18 cellular contexts compared by ENCODE assay signal in genomic region chr1:28281608-28282425, GRCh38. TPM values are rescaled to one million over a fixed set of nuclear protein-coding genes. Genes with fewer than 3 reads are reported as not detected.
DNase-seq lines count a peak whose midpoint lies in the region; ATAC-seq and TF ChIP-seq lines count a peak whose summit lies in the region.
"Had no signal": no experiment of that assay in that cellular context is flagged by ENCODE, and none has a peak within 500 bp of the region (broad histone marks: within the 10 kb centered on the region; RNA-seq: fewer than 3 reads in every experiment).

No MANE protein-coding gene starts in this region.

- peaks cover 6% of the 10 kb centered on the region for H3K27me3 Mint-ChIP-seq in GM23338 (ENCODE audit: insufficient read depth, low read depth, poor library complexity)
- H3K27me3 Mint-ChIP-seq: activated naive CD8-positive, alpha-beta T cell treated with anti-CD3 and anti-CD28 coated beads for 36 hours had no signal

- H4K20me1 ChIP-seq in GM23338 (replicated peaks; ENCODE audit: insufficient read depth) = 0 out of 2 replicates have a peak, but pooled peaks cover 6% of the 10 kb centered on the region
- no peaks in the 10 kb centered on the region for H4K20me1 ChIP-seq in mammary epithelial cell (ENCODE audit: insufficient read depth, low read length)

- no peaks in the 10 kb centered on the region for H3K27me3 ChIP-seq in GM23338 (ENCODE audit: insufficient read depth)
- no peaks in the 10 kb centered on the region for H3K27me3 ChIP-seq in mammary epithelial cell (ENCODE audit: insufficient read depth, low read length)
- H3K27me3 ChIP-seq in mucosa of rectum (ENCODE audit: control insufficient read depth in 2 of 2, insufficient read depth in 2 of 2, low read length in 2 of 2) = no peaks in the 10 kb centered on the region
- no peaks in the 10 kb centered on the region for H3K27me3 ChIP-seq in MG63
- H3K27me3 ChIP-seq: testis had no signal

- H3K27ac ChIP-seq in GM23338 (ENCODE audit: low read depth) = no peak overlapping the region
- no peak overlapping the region for H3K27ac ChIP-seq in mammary epithelial cell (ENCODE audit: insufficient read depth, low read depth, low read length)
- peak overlapping the region; percentile 53 to 60 for H3K27ac ChIP-seq in mucosa of rectum (ENCODE audit: low read depth in 2 of 2, low read length in 2 of 2)
- H3K27ac ChIP-seq: SK-N-MC, testis had no signal

- no peaks in the 10 kb centered on the region for H3F3A ChIP-seq in GM23338 (replicated peaks; ENCODE audit: low read depth)

- H2AFZ ChIP-seq in GM23338 (no peak overlapping the region), mammary epithelial cell (ENCODE audit: low read depth, low read length) (no peak overlapping the region)

- H3K4me3 ChIP-seq in GM23338 (no peak overlapping the region), mammary epithelial cell (replicated peaks in 1 of 3; ENCODE audit: insufficient read depth in 1 of 3, low read depth in 2 of 3, low read length in 3 of 3) (no peak overlapping the region), mucosa of rectum (ENCODE audit: low read length in 2 of 2) (no peak overlapping the region), MG63 (no peak overlapping the region)
- H3K4me3 ChIP-seq: SK-N-MC, testis had no signal

- DNase-seq in GM23338 (ENCODE audit: low spot score) (no peak), mammary epithelial cell (no peak), MG63 (no peak), cardiac septum (ENCODE audit: low spot score) (no peak)
- DNase-seq: activated CD4-positive, CD25-positive, alpha-beta regulatory T cell; activated CD8-positive, alpha-beta memory T cell treated with anti-CD3 and anti-CD28 coated beads for 24 hours; activated naive CD8-positive, alpha-beta T cell treated with anti-CD3 and anti-CD28 coated beads for 36 hours; head of caudate nucleus; KBM-7; NCI-H2029; NCI-H345; stimulated activated CD4-positive, alpha-beta T cell treated with anti-CD3 and anti-CD28 coated beads, Interleukin-15, amount 100 ng/mL, for 24 hours; T-helper 9 cell; testis had no signal

- no peaks in the 10 kb centered on the region; the same call in 1 of the 2 replicates for H3K4me1 ChIP-seq in GM23338 (ENCODE audit: insufficient read depth)
- peaks cover under 1% of the 10 kb centered on the region for H3K4me1 ChIP-seq in mammary epithelial cell (ENCODE audit: insufficient read depth, low read length)
- peaks cover 23 to 25% of the 10 kb centered on the region in 2 donors for H3K4me1 ChIP-seq in mucosa of rectum (ENCODE audit: control insufficient read depth in 2 of 2, insufficient read depth in 2 of 2, low read length in 2 of 2)
- H3K4me1 ChIP-seq: testis had no signal

- peaks cover 64% of the 10 kb centered on the region for H3K36me3 Mint-ChIP-seq in GM23338 (ENCODE audit: low read depth)

- 0 out of 4 replicates have a peak, but pooled peaks of 1 of the 2 experiments have one; percentile 1 for TF ChIP-seq CTCF in GM23338 (conservative IDR thresholded peaks at IDR 0.05; ENCODE audit: low read depth in 2 of 2)
- TF ChIP-seq CTCF in mammary epithelial cell (conservative IDR thresholded peaks at IDR 0.05 in 1 of 2, IDR thresholded peaks at IDR 0.05 in 1 of 2; ENCODE audit: extremely low read depth in 1 of 2, insufficient read depth in 1 of 2, low read depth in 1 of 2, low read length in 2 of 2) = no peak

- H3K9me2 ChIP-seq in GM23338 (ENCODE audit: insufficient read depth) = no peaks in the 10 kb centered on the region

- H3K36me3 ChIP-seq in GM23338 (ENCODE audit: insufficient read depth) (peaks cover 40% of the 10 kb centered on the region), mammary epithelial cell (ENCODE audit: insufficient read depth, low read length) (peaks cover 33% of the 10 kb centered on the region), mucosa of rectum (ENCODE audit: control insufficient read depth in 2 of 2, insufficient read depth in 2 of 2, low read length in 2 of 2) (peaks cover 29 to 39% of the 10 kb centered on the region in 2 donors), MG63 (peaks cover 56% of the 10 kb centered on the region)

- dilution Hi-C loops in mammary epithelial cell (cut with HindIII; ENCODE audit: low sequenced_read_pairs) = no loop called here

- intact Hi-C loops in mammary epithelial cell (cut with micrococcal nuclease) (no loop called here), cardiac septum (cut with DNase I) (no loop called here)

- H3K79me2 ChIP-seq in GM23338 (replicated peaks; ENCODE audit: insufficient read depth) (no peaks in the 10 kb centered on the region), mammary epithelial cell (ENCODE audit: insufficient read depth, low read length) (no peaks in the 10 kb centered on the region)

- in situ Hi-C loops in mammary epithelial cell (cut with MboI; ENCODE audit: low sequenced_read_pairs in 2 of 2) = no loop called here

- peak overlapping the region; percentile 56; the same call in 1 of the 2 replicates for H3K27ac Mint-ChIP-seq in GM23338
- H3K27ac Mint-ChIP-seq: activated naive CD8-positive, alpha-beta T cell treated with anti-CD3 and anti-CD28 coated beads for 36 hours; CD8-positive, alpha-beta T cell had no signal

- H3K4me1 Mint-ChIP-seq in GM23338 = no peaks in the 10 kb centered on the region
- H3K4me1 Mint-ChIP-seq: activated naive CD8-positive, alpha-beta T cell treated with anti-CD3 and anti-CD28 coated beads for 36 hours had no signal

- H3K9ac ChIP-seq in mammary epithelial cell (ENCODE audit: insufficient read depth, low read length) = no peak overlapping the region
- no peak overlapping the region for H3K9ac ChIP-seq in mucosa of rectum (ENCODE audit: low read depth in 1 of 2, low read length in 2 of 2)

- H3K4me3 Mint-ChIP-seq in GM23338 = no peak overlapping the region
- H3K4me3 Mint-ChIP-seq: activated naive CD8-positive, alpha-beta T cell treated with anti-CD3 and anti-CD28 coated beads for 36 hours; CD8-positive, alpha-beta T cell had no signal

- no peaks in the 10 kb centered on the region for H3K9me3 Mint-ChIP-seq in GM23338
- H3K9me3 Mint-ChIP-seq: activated naive CD8-positive, alpha-beta T cell treated with anti-CD3 and anti-CD28 coated beads for 36 hours; CD8-positive, alpha-beta T cell had no signal

- 96% methylated on average over 12 of the region's 14 CpGs for WGBS in mammary epithelial cell (ENCODE audit: low coverage, missing lambda C conversion rate)

- TSS peak; percentile 21 for BruUV-seq in mammary epithelial cell (replicated peaks; lab: Mats Ljungman, UMichigan)

- no peak for ATAC-seq in GM23338
- ATAC-seq in HG02678 (IDR thresholded peaks at IDR 0.05; ENCODE audit: unreplicated experiment) = no peak
- ATAC-seq: CD8-positive, alpha-beta T cell had no signal

- no peak overlapping the region for H3K4me2 ChIP-seq in GM23338
- H3K4me2 ChIP-seq in mammary epithelial cell (ENCODE audit: insufficient read depth, low read depth, low read length) = no peak overlapping the region

- H3K9me3 ChIP-seq in mammary epithelial cell (replicated peaks; ENCODE audit: insufficient read depth, low read length) (no peaks in the 10 kb centered on the region), mucosa of rectum (ENCODE audit: control insufficient read depth in 2 of 2, low read length in 2 of 2) (no peaks in the 10 kb centered on the region), MG63 (no peaks in the 10 kb centered on the region)
- H3K9me3 ChIP-seq: testis had no signal

- CTCF ChIA-PET in mammary epithelial cell (lab: Charles Lee; ENCODE audit: low non-redundant PET) = no interaction called here

TF ChIP-seq in GM23338, 12 proteins besides CTCF, POLR2A, EP300 and RAD21:
- TF ChIP-seq, protein P1, sequence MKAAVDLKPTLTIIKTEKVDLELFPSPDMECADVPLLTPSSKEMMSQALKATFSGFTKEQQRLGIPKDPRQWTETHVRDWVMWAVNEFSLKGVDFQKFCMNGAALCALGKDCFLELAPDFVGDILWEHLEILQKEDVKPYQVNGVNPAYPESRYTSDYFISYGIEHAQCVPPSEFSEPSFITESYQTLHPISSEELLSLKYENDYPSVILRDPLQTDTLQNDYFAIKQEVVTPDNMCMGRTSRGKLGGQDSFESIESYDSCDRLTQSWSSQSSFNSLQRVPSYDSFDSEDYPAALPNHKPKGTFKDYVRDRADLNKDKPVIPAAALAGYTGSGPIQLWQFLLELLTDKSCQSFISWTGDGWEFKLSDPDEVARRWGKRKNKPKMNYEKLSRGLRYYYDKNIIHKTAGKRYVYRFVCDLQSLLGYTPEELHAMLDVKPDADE (IDR thresholded peaks at IDR 0.05) = no peak
- TF ChIP-seq JUNB (IDR thresholded peaks at IDR 0.05; ENCODE audit: unreplicated experiment) (no peak), EZH2phosphoT487 (IDR thresholded peaks at IDR 0.05; ENCODE audit: unreplicated experiment) (no peak), POLR2AphosphoS5 (IDR thresholded peaks at IDR 0.05; ENCODE audit: low read depth) (no peak)

RNA-seq across cellular contexts. Expression of gene SESN2, which starts 22.5 kb away (rescaled TPM):
- total RNA-seq in GM23338 (2014; rRNA removed; shearing (Covaris generic)) = 43.6 and 52.1 TPM in 2 replicates
- polyA plus RNA-seq in GM23338 (2016; fragmentation: Nextera tagmentation; extraction: Ambion mirVana) (20.8 and 22.8 TPM in 2 replicates), mammary epithelial cell (21.5 TPM)
- total RNA-seq in mammary epithelial cell (10 to 100 TPM; 83.0 to 98.5 TPM), cardiac septum (4.7 TPM)
- polyA minus RNA-seq in mammary epithelial cell = 23.6 TPM
- 13.4 and 19.0 TPM in 2 replicates for total RNA-seq in MG63 (2014; rRNA removed; shearing (Covaris generic); ENCODE audit: low replicate concordance)

RNA-seq across cellular contexts. Expression of gene ATP5IF1, which starts 45.9 kb away (rescaled TPM):
- total RNA-seq in GM23338 (2014; rRNA removed; shearing (Covaris generic)) = 230 and 282 TPM in 2 replicates
- polyA plus RNA-seq in GM23338 (2016; fragmentation: Nextera tagmentation; extraction: Ambion mirVana) = 1,325 and 1,405 TPM in 2 replicates
- 100 to 1,000 TPM; 114 to 244 TPM for total RNA-seq in mammary epithelial cell
- 399 TPM for polyA plus RNA-seq in mammary epithelial cell
- 24.8 TPM for polyA minus RNA-seq in mammary epithelial cell
- total RNA-seq in MG63 (2014; rRNA removed; shearing (Covaris generic); ENCODE audit: low replicate concordance) = 56.3 and 244 TPM in 2 replicates
- 423 TPM for total RNA-seq in cardiac septum

RNA-seq across cellular contexts. Expression of gene MED18, which starts 47.0 kb away (rescaled TPM):
- 11.9 and 12.6 TPM in 2 replicates for total RNA-seq in GM23338 (2014; rRNA removed; shearing (Covaris generic))
- polyA plus RNA-seq in GM23338 (2016; fragmentation: Nextera tagmentation; extraction: Ambion mirVana) (7.6 and 8.5 TPM in 2 replicates), mammary epithelial cell (21.5 TPM)
- total RNA-seq in mammary epithelial cell (10 to 100 TPM; 15.1 to 16.7 TPM), cardiac septum (10.3 TPM)
- 89.2 TPM for polyA minus RNA-seq in mammary epithelial cell
- 21.1 and 30.0 TPM in 2 replicates for total RNA-seq in MG63 (2014; rRNA removed; shearing (Covaris generic); ENCODE audit: low replicate concordance)

RNA-seq across cellular contexts. Expression of gene DNAJC8, which starts 49.0 kb away (rescaled TPM):
- total RNA-seq in GM23338 (2014; rRNA removed; shearing (Covaris generic)) = 67.3 and 71.0 TPM in 2 replicates
- 208 and 210 TPM in 2 replicates for polyA plus RNA-seq in GM23338 (2016; fragmentation: Nextera tagmentation; extraction: Ambion mirVana)
- total RNA-seq in mammary epithelial cell = 10 to 100 TPM; 36.0 to 68.9 TPM
- 55.0 TPM for polyA plus RNA-seq in mammary epithelial cell
- 24.7 TPM for polyA minus RNA-seq in mammary epithelial cell
- total RNA-seq in MG63 (2014; rRNA removed; shearing (Covaris generic); ENCODE audit: low replicate concordance) = 115 and 155 TPM in 2 replicates
- 54.1 TPM for total RNA-seq in cardiac septum

Comparison
In these comparisons a context has a peak if more than half of its experiments do, and no peak if none do; other contexts are left out.
1. H3K27ac ChIP-seq: peak in mucosa of rectum (2 of 2); none in GM23338 (single experiment) and mammary epithelial cell (single experiment).